ENCODE assay signal across 7 cellular contexts in the genomic region with DNA sequence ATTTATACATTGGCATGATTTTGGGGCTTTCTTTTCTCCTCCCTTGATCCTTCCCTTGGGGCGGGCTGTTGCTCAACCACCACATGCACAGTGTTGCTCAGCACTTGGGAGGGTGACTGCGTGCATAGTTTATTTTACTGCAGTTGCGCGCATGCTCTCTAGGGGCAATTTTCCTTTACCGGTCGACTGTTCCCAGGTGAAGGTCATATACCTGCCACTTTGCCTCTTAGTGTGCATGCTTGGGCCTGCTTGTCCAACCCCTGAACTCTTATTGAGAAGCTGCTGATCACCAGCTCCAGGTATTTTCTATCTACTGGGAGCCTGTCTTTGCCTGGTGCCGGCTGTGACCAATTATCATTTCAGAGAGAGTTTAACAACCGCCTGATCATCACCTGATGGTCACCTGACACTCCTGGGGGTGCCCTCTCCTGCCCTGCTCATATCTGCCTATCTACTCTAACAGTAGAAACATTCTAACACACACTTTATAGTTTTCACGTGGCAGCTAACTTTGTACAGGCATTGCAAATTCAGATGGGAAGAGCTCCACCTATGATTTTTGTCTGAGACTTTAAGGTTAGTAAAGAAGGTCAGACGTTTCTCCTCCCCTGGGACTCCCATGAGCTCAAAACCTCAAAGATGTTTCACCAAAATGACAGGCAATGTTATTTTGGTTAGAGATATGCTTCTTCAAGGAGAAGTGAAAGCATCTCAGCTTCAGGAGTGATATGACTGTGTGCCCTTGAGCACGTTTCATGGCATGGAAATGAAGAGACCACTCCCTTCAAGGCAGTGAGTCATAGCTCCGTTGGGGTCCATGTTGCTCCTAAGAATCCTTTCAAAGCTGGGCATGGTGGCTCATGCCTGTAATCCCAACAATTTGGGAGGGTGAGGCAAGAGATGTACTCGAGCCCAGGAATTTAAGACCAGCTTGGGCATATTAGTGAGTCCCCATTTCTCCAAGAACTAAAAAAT.
DNase-seq lines count a peak whose midpoint lies in the region; ATAC-seq and TF ChIP-seq lines count a peak whose summit lies in the region.

No MANE protein-coding gene starts in this region.

- no peaks in the 10 kb centered on the region for H3K36me3 Mint-ChIP-seq in IgD-negative memory B cell

- H3K27ac Mint-ChIP-seq in IgD-negative memory B cell: peak overlapping the region; percentile 93 to 95 (median 95)

- H3K4me3 ChIP-seq in adipocyte (ENCODE audit: low read length): peak overlapping the region; percentile 29
- no peak overlapping the region for H3K4me3 ChIP-seq in esophagus muscularis mucosa

- H3K27me3 Mint-ChIP-seq in IgD-negative memory B cell: no peaks in the 10 kb centered on the region

- no peaks in the 10 kb centered on the region for H3K36me3 ChIP-seq in adipocyte (ENCODE audit: control insufficient read depth, insufficient read depth, low read length, severe bottlenecking)
- H3K36me3 ChIP-seq in esophagus muscularis mucosa: no peaks in the 10 kb centered on the region

- WGBS in esophagus muscularis mucosa: 80% methylated on average over 10 of the region's 13 CpGs

- H3K4me1 ChIP-seq in adipocyte (ENCODE audit: control insufficient read depth, insufficient read depth, low read length) (peaks cover 35% of the 10 kb centered on the region), esophagus muscularis mucosa (peaks cover 0 to 15% (median 14%) of the 10 kb centered on the region in 4 donors)

- intact Hi-C loops in esophagus muscularis mucosa (cut with DNase I): no loop called here

- TF ChIP-seq CTCF in esophagus muscularis mucosa (IDR thresholded peaks at IDR 0.05): no peak

- DNase-seq in adipocyte (ENCODE audit: low read depth) (peak; percentile 47), esophagus muscularis mucosa (ENCODE audit: extremely low spot score) (no peak), NCI-H524 (lab: John Stamatoyannopoulos, UW) (no peak), AG08396 (ENCODE audit: low spot score) (no peak)

- TF ChIP-seq EP300 in esophagus muscularis mucosa (IDR thresholded peaks at IDR 0.05): no peak

- ATAC-seq in GM18520 (IDR thresholded peaks at IDR 0.05; ENCODE audit: unreplicated experiment): peak; percentile 92
- ATAC-seq in GM21576 (IDR thresholded peaks at IDR 0.05; ENCODE audit: unreplicated experiment): peak; percentile 87

- peaks cover 44 to 51% (median 47%) of the 10 kb centered on the region in 3 donors for H3K4me1 Mint-ChIP-seq in IgD-negative memory B cell

- H3K27me3 ChIP-seq in adipocyte (replicated peaks; ENCODE audit: control insufficient read depth, insufficient read depth, low read length) (no peaks in the 10 kb centered on the region), esophagus muscularis mucosa (no peaks in the 10 kb centered on the region)

- no peaks in the 10 kb centered on the region for H3K9me3 Mint-ChIP-seq in IgD-negative memory B cell

- H3K9me3 ChIP-seq in adipocyte (ENCODE audit: control insufficient read depth, low read length) (no peaks in the 10 kb centered on the region), esophagus muscularis mucosa (no peaks in the 10 kb centered on the region)

- peak overlapping the region; percentile 34 for H3K9ac ChIP-seq in adipocyte (ENCODE audit: low read length)

- TF ChIP-seq POLR2A in esophagus muscularis mucosa (IDR thresholded peaks at IDR 0.05; ENCODE audit: low read depth): no peak

- peak overlapping the region; percentile 73 to 91 (median 82) for H3K4me3 Mint-ChIP-seq in IgD-negative memory B cell

- no peak overlapping the region for H3K27ac ChIP-seq in esophagus muscularis mucosa (replicated peaks in 1 of 4)
